8 cellular contexts compared by ENCODE assay signal in genomic region chr3:158570999-158571702, GRCh38. TPM values are rescaled to one million over a fixed set of nuclear protein-coding genes. Genes with fewer than 3 reads are reported as not detected.
A peak's percentile ranks its signal among the peaks of the same experiment; 100 is the strongest.
DNase-seq lines count a peak whose midpoint lies in the region; ATAC-seq and TF ChIP-seq lines count a peak whose summit lies in the region.

MLF1 (plus strand) TSS chr3:158571194; CDS start chr3:158571301, 107 bp downstream.

- peak; percentile 54 to 97 for TF ChIP-seq EP300 in tibial nerve (IDR thresholded peaks at IDR 0.05)

- ATAC-seq in HG02610 (IDR thresholded peaks at IDR 0.05; ENCODE audit: unreplicated experiment): peak; percentile 100

- H3K9me3 ChIP-seq in right atrium auricular region: no peaks in the 10 kb centered on the region
- no peaks in the 10 kb centered on the region for H3K9me3 ChIP-seq in tibial nerve

- TF ChIP-seq CTCF in astrocyte of the cerebellum (IDR thresholded peaks at IDR 0.05; ENCODE audit: low read depth, low read length, missing control alignments) (no peak), right atrium auricular region (IDR thresholded peaks at IDR 0.05) (no peak), tibial nerve (IDR thresholded peaks at IDR 0.05) (peak in 2 of 5 experiments; percentile 39 to 41)

- DNase-seq in GM04504 (ENCODE audit: low read depth) (peak; percentile 88), NCI-H1417 treated with DMSO at 0.1 percent for 48 hours (lab: John Stamatoyannopoulos, UW) (peak; percentile 87), T-helper 9 cell (peak; percentile 62), astrocyte of the cerebellum (ENCODE audit: low read depth) (peak; percentile 91), right atrium auricular region (ENCODE audit: low spot score) (peak; percentile 99), posterior cingulate gyrus (peak; percentile 93 to 100 (median 98)), tibial nerve (ENCODE audit: low spot score in 2 of 2) (peak; percentile 93 to 97)

- peak within 1 kb of the TSS; percentile 51 for H3K4me3 ChIP-seq in astrocyte of the cerebellum (ENCODE audit: low read depth, low read length)
- peak within 1 kb of the TSS; percentile 52 to 70 for H3K4me3 ChIP-seq in right atrium auricular region
- H3K4me3 ChIP-seq in tibial nerve: peak within 1 kb of the TSS; percentile 43 to 71 (median 60)

- no peaks in the 10 kb centered on the region for H3K27me3 ChIP-seq in right atrium auricular region
- H3K27me3 ChIP-seq in tibial nerve: peaks cover 0 to 4% of the 10 kb centered on the region in 2 donors

- H3K4me1 ChIP-seq in right atrium auricular region: peaks cover 0 to 22% of the 10 kb centered on the region in 2 donors
- H3K4me1 ChIP-seq in tibial nerve: peaks cover 0 to 21% (median 0%) of the 10 kb centered on the region in 4 donors

- WGBS in tibial nerve, 2 donors: 0 to 2% methylated on average over 46 to 51 of the region's 51 CpGs

- peak; percentile 84 to 93 for TF ChIP-seq POLR2A in tibial nerve (IDR thresholded peaks at IDR 0.05)

- peak within 1 kb of the TSS; percentile 91 for H3K27ac ChIP-seq in right atrium auricular region
- peak within 1 kb of the TSS; percentile 44 to 89 (median 72) for H3K27ac ChIP-seq in tibial nerve

- intact Hi-C loops in posterior cingulate gyrus (cut with DNase I): loop anchor here (10.0 kb wide), 1 partner anchor 74 kb away; the partner anchor contains the start of gene GFM1

- in situ Hi-C loops in astrocyte of the cerebellum (cut with HindIII; ENCODE audit: low sequenced_read_pairs): no loop called here

- H3K36me3 ChIP-seq in right atrium auricular region (no peaks in the 10 kb centered on the region), tibial nerve (no peaks in the 10 kb centered on the region)

RNA-seq across cellular contexts. Expression of gene MLF1, which starts in this region (rescaled TPM):
- total RNA-seq in right atrium auricular region (100 to 1,000 TPM; 117 to 217 TPM), tibial nerve (10 to 100 TPM in 2 of 4 donors, 1 to 10 TPM in 2; 9.3 to 19.4 (median 13.5) TPM)

Comparison
In these comparisons a context has a peak if more than half of its experiments do, and no peak if none do; other contexts are left out.
1. Peak in every context shown above with its lines: DNase-seq, ATAC-seq, H3K4me3 ChIP-seq and H3K27ac ChIP-seq.
2. RNA of gene MLF1 (total RNA-seq): 117 to 217 TPM in right atrium auricular region; 9.3 to 19.4 TPM in tibial nerve; every median in the first group is over 4 times any median in the second.